33 cellular contexts compared by ENCODE assay signal in the genomic region with DNA sequence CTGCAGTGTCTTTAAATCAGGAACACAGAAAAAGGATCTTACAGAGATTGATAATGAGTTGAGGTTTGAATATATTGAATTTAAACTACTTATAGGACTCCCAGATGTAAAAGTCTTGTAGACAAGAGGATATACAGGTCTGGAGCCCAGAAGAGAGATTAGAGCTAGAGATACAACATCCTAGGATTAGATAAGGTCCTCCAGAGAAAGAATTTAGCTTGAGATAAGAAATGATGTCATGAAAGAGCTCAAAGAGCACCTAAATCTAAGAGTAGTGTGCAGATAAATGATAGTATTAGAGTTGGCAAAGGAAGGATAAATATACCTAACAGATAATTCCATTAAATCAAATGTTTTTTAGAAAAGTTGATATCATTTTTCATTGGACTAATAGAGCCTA.
"Had no signal": no experiment of that assay in that cellular context is flagged by ENCODE, and none has a peak within 500 bp of the region (broad histone marks: within the 10 kb centered on the region; RNA-seq: fewer than 3 reads in every experiment).

No MANE protein-coding gene starts in this region.

- H3K9me3 ChIP-seq: body of pancreas had no signal

- H3K4me1 ChIP-seq: body of pancreas, breast epithelium had no signal

- H3K4me1 Mint-ChIP-seq: activated B cell treated with CpG ODN at 0.5 μM for 24 hours; activated CD4-positive, alpha-beta T cell treated with anti-CD3 and anti-CD28 coated beads, Interleukin-2, amount 10 ng/mL, durations not matched to agents 24 days and 14 days; activated CD8-positive, alpha-beta memory T cell treated with anti-CD3 and anti-CD28 coated beads, Interleukin-2, amount 10 ng/mL, durations not matched to agents 7 days and 5 days had no signal

- H3K27ac ChIP-seq: body of pancreas, brain microvascular endothelial cell, breast epithelium, VCaP had no signal

- H3K36me3 ChIP-seq: brain microvascular endothelial cell, breast epithelium had no signal

- H3K4me3 Mint-ChIP-seq: activated B cell treated with CpG ODN at 0.5 μM for 24 hours; activated CD4-positive, alpha-beta memory T cell treated with anti-CD3 and anti-CD28 coated beads, Interleukin-2, amount 10 ng/mL, durations not matched to agents 7 days and 5 days; activated CD4-positive, alpha-beta T cell treated with anti-CD3 and anti-CD28 coated beads, Interleukin-2, amount 10 ng/mL, durations not matched to agents 24 days and 14 days; activated CD8-positive, alpha-beta memory T cell treated with anti-CD3 and anti-CD28 coated beads, Interleukin-2, amount 10 ng/mL, durations not matched to agents 7 days and 5 days; activated CD8-positive, alpha-beta T cell treated with anti-CD3 and anti-CD28 coated beads, Interleukin-2, amount 10 ng/mL, durations not matched to agents 7 days and 5 days; activated naive CD4-positive, alpha-beta T cell treated with anti-CD3 and anti-CD28 coated beads, Interleukin-2, amount 10 ng/mL, durations not matched to agents 7 days and 5 days; activated naive CD4-positive, alpha-beta T cell treated with anti-CD3 and anti-CD28 coated beads, Interleukin-2, amount 50 U/mL, for 24 hours; activated naive CD8-positive, alpha-beta T cell; activated naive CD8-positive, alpha-beta T cell treated with anti-CD3 and anti-CD28 coated beads, Interleukin-2, amount 10 ng/mL, durations not matched to agents 7 days and 5 days; activated naive CD8-positive, alpha-beta T cell treated with anti-CD3 and anti-CD28 coated beads, Interleukin-2, amount 50 U/mL, for 24 hours; activated T-cell treated with anti-CD3 and anti-CD28 coated beads, Interleukin-2, amount 50 U/mL, for 24 hours; T-helper 1 cell treated with Interleukin-12 subunit alpha and Interleukin-12 subunit beta and Interleukin-4 antibody, amounts not matched to agents 30 μg/mL and 1 μg/mL, for 36 hours; T-helper 2 cell treated with Interferon-gamma antibody and Interleukin-4, amounts not matched to agents 5 μg/mL and 100 μg/mL, for 36 hours had no signal

- H3K27me3 ChIP-seq: body of pancreas, brain microvascular endothelial cell, breast epithelium had no signal

- H3K27me3 Mint-ChIP-seq: activated B cell treated with CpG ODN at 0.5 μM for 24 hours; activated CD4-positive, alpha-beta memory T cell treated with anti-CD3 and anti-CD28 coated beads, Interleukin-2, amount 10 ng/mL, durations not matched to agents 7 days and 5 days; activated CD4-positive, alpha-beta T cell treated with anti-CD3 and anti-CD28 coated beads, Interleukin-2, amount 10 ng/mL, durations not matched to agents 24 days and 14 days; activated CD8-positive, alpha-beta memory T cell treated with anti-CD3 and anti-CD28 coated beads, Interleukin-2, amount 10 ng/mL, durations not matched to agents 7 days and 5 days; activated naive CD4-positive, alpha-beta T cell treated with anti-CD3 and anti-CD28 coated beads, Interleukin-2, amount 10 ng/mL, durations not matched to agents 7 days and 5 days; activated naive CD4-positive, alpha-beta T cell treated with anti-CD3 and anti-CD28 coated beads, Interleukin-2, amount 50 U/mL, for 24 hours; activated naive CD8-positive, alpha-beta T cell; activated naive CD8-positive, alpha-beta T cell treated with anti-CD3 and anti-CD28 coated beads, Interleukin-2, amount 10 ng/mL, durations not matched to agents 7 days and 5 days; activated naive CD8-positive, alpha-beta T cell treated with anti-CD3 and anti-CD28 coated beads, Interleukin-2, amount 50 U/mL, for 24 hours; activated T-cell treated with anti-CD3 and anti-CD28 coated beads, Interleukin-2, amount 50 U/mL, for 24 hours had no signal

- DNase-seq: activated B cell treated with CpG ODN at 0.5 μM for 24 hours; activated CD4-positive, alpha-beta memory T cell treated with anti-CD3 and anti-CD28 coated beads, Interleukin-2, amount 10 ng/mL, durations not matched to agents 7 days and 5 days; activated CD4-positive, alpha-beta T cell treated with anti-CD3 and anti-CD28 coated beads for 4 hours; activated CD4-positive, alpha-beta T cell treated with anti-CD3 and anti-CD28 coated beads, Interleukin-2, amount 10 ng/mL, durations not matched to agents 24 days and 14 days; activated CD4-positive, alpha-beta T cell treated with anti-CD3 and anti-CD28 coated beads, Interleukin-2, amount 50 U/mL, for 1 hour; activated CD4-positive, alpha-beta T cell treated with anti-CD3 and anti-CD28 coated beads, Interleukin-2, amount 50 U/mL, for 4 hours; activated CD4-positive, CD25-positive, alpha-beta regulatory T cell treated with anti-CD3 and anti-CD28 coated beads, Interleukin-2, amount 50 U/mL, for 72 hours; activated CD8-positive, alpha-beta memory T cell treated with anti-CD3 and anti-CD28 coated beads for 24 hours; activated CD8-positive, alpha-beta memory T cell treated with anti-CD3 and anti-CD28 coated beads, Interleukin-2, amount 10 ng/mL, durations not matched to agents 7 days and 5 days; activated CD8-positive, alpha-beta memory T cell treated with anti-CD3 and anti-CD28 coated beads, Interleukin-2, amount 50 U/mL, for 48 hours; activated CD8-positive, alpha-beta T cell treated with anti-CD3 and anti-CD28 coated beads, Interleukin-2, amount 10 ng/mL, durations not matched to agents 7 days and 5 days; activated effector memory CD4-positive, alpha-beta T cell treated with Interleukin-2 at 50 U/mL for 16 hours; activated gamma-delta T cell; activated naive CD4-positive, alpha-beta T cell treated with anti-CD3 and anti-CD28 coated beads, Interleukin-2, amount 10 ng/mL, durations not matched to agents 7 days and 5 days; activated naive CD4-positive, alpha-beta T cell treated with Interleukin-2 at 50 U/mL for 16 hours; activated naive CD8-positive, alpha-beta T cell treated with anti-CD3 and anti-CD28 coated beads, Interleukin-2, amount 10 ng/mL, durations not matched to agents 7 days and 5 days; activated naive CD8-positive, alpha-beta T cell treated with anti-CD3 and anti-CD28 coated beads, Interleukin-2, amount 50 U/mL, for 24 hours; activated T-cell treated with anti-CD3 and anti-CD28 coated beads, Interleukin-2, amount 50 U/mL, for 24 hours; amniotic stem cell; aorta; body of pancreas; brain microvascular endothelial cell; central memory CD4-positive, alpha-beta T cell; T-helper 1 cell; T-helper 2 cell; T-helper 9 cell had no signal

- H3K27ac Mint-ChIP-seq: activated B cell treated with CpG ODN at 0.5 μM for 24 hours; activated CD4-positive, alpha-beta memory T cell treated with anti-CD3 and anti-CD28 coated beads, Interleukin-2, amount 10 ng/mL, durations not matched to agents 7 days and 5 days; activated CD4-positive, alpha-beta T cell treated with anti-CD3 and anti-CD28 coated beads, Interleukin-2, amount 10 ng/mL, durations not matched to agents 24 days and 14 days; activated CD8-positive, alpha-beta memory T cell treated with anti-CD3 and anti-CD28 coated beads, Interleukin-2, amount 10 ng/mL, durations not matched to agents 7 days and 5 days; activated CD8-positive, alpha-beta T cell treated with anti-CD3 and anti-CD28 coated beads, Interleukin-2, amount 10 ng/mL, durations not matched to agents 7 days and 5 days; activated naive CD4-positive, alpha-beta T cell treated with anti-CD3 and anti-CD28 coated beads, Interleukin-2, amount 10 ng/mL, durations not matched to agents 7 days and 5 days; activated naive CD4-positive, alpha-beta T cell treated with anti-CD3 and anti-CD28 coated beads, Interleukin-2, amount 50 U/mL, for 24 hours; activated naive CD8-positive, alpha-beta T cell; activated naive CD8-positive, alpha-beta T cell treated with anti-CD3 and anti-CD28 coated beads, Interleukin-2, amount 10 ng/mL, durations not matched to agents 7 days and 5 days; activated naive CD8-positive, alpha-beta T cell treated with anti-CD3 and anti-CD28 coated beads, Interleukin-2, amount 50 U/mL, for 24 hours; activated T-cell treated with anti-CD3 and anti-CD28 coated beads, Interleukin-2, amount 50 U/mL, for 24 hours; activated T-helper 2 cell treated with anti-CD3 and anti-CD28 coated beads, Interferon-gamma antibody, Interleukin-2, Interleukin-4, amounts not matched to agents 10 μg/mL and 5 μg/mL and 100 μg/mL, durations not matched to agents 14 hours and 24 hours and 36 hours; T-helper 1 cell treated with Interleukin-12 subunit alpha and Interleukin-12 subunit beta and Interleukin-4 antibody, amounts not matched to agents 30 μg/mL and 1 μg/mL, for 36 hours; T-helper 2 cell treated with Interferon-gamma antibody and Interleukin-4, amounts not matched to agents 5 μg/mL and 100 μg/mL, for 36 hours had no signal

- ATAC-seq: activated CD8-positive, alpha-beta memory T cell treated with anti-CD3 and anti-CD28 coated beads, Interleukin-2, amount 10 ng/mL, durations not matched to agents 7 days and 5 days; activated CD8-positive, alpha-beta T cell treated with anti-CD3 and anti-CD28 coated beads, Interleukin-2, amount 10 ng/mL, durations not matched to agents 7 days and 5 days; activated naive CD8-positive, alpha-beta T cell treated with anti-CD3 and anti-CD28 coated beads, Interleukin-2, amount 50 U/mL, for 24 hours; body of pancreas had no signal

- H3K4me3 ChIP-seq: body of pancreas, breast epithelium had no signal
